Comparison of ENCODE assay signal across 13 cellular contexts in the genomic region with DNA sequence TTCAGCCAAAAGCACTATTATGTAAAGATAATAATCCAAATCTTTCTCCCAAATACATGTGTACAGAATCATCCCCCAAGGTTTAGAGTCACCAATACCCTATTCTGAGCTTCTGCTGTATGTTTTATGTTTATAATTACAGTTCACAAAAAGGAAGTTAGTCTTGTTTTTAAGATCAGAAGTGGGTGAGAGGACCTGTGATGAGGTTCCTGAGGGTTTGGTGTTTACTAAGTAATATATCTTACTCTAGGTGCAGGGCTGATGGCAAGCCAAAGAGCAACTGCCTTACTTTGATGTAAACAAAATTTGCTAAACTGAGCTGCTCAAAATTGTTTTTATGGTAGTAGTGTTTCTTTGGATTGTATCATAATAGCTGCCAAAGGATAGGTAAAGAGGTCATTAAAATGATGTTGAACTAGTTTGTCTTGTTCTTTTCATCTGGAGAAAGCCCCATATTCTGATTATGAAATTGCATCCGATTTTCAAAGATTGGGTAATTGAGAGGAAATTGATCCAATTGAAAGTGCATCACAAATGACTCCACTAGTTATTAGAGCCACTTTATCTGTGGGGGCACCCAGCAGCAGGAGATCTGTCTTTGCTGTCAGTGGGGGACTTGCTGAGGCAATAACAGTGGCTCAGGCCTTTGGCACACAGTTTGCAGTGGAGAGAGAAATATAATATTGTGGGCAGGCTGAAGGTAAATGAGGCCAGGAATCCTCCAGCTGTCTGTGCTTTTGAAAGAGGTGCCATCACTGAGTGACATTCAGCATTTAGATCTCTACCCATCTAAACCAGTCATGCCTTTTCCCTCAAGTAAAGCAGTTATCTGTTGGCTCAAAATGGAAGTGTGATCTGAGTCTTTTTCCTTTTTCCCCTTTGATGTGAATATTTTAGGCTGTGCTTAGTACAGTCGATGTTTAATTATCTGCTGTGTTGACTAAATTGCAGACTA. TPM values are rescaled to one million over a fixed set of nuclear protein-coding genes. Genes with fewer than 3 reads are reported as not detected.
DNase-seq lines count a peak whose midpoint lies in the region; ATAC-seq and TF ChIP-seq lines count a peak whose summit lies in the region.
"Had no signal": no experiment of that assay in that cellular context is flagged by ENCODE, and none has a peak within 500 bp of the region (broad histone marks: within the 10 kb centered on the region; RNA-seq: fewer than 3 reads in every experiment).

No MANE protein-coding gene starts in this region.

- H2AFZ ChIP-seq in smooth muscle cell (ENCODE audit: low read depth): no peak overlapping the region

- H3K9me3 ChIP-seq in smooth muscle cell (replicated peaks; ENCODE audit: low read depth): no peaks in the 10 kb centered on the region
- H3K9me3 ChIP-seq: mucosa of descending colon had no signal

- H3K4me1 Mint-ChIP-seq in activated naive CD4-positive, alpha-beta T cell treated with anti-CD3 and anti-CD28 coated beads, Interleukin-2, amount 10 ng/mL, durations not matched to agents 7 days and 5 days: peaks cover 29% of the 10 kb centered on the region
- peaks cover 19% of the 10 kb centered on the region for H3K4me1 Mint-ChIP-seq in activated CD4-positive, alpha-beta memory T cell treated with anti-CD3 and anti-CD28 coated beads, Interleukin-2, amount 10 ng/mL, durations not matched to agents 7 days and 5 days

- H3K27ac ChIP-seq in smooth muscle cell (ENCODE audit: low read depth): peak overlapping the region; percentile 33

- peaks cover 7% of the 10 kb centered on the region for H3K9me3 Mint-ChIP-seq in activated naive CD4-positive, alpha-beta T cell treated with anti-CD3 and anti-CD28 coated beads, Interleukin-2, amount 10 ng/mL, durations not matched to agents 7 days and 5 days
- no peaks in the 10 kb centered on the region for H3K9me3 Mint-ChIP-seq in activated CD4-positive, alpha-beta memory T cell treated with anti-CD3 and anti-CD28 coated beads, Interleukin-2, amount 10 ng/mL, durations not matched to agents 7 days and 5 days

- H3K27me3 ChIP-seq in smooth muscle cell (ENCODE audit: low read depth): no peaks in the 10 kb centered on the region

- no peak overlapping the region for H3K4me2 ChIP-seq in smooth muscle cell

- CTCF ChIA-PET in activated naive CD4-positive, alpha-beta T cell treated with anti-CD3 and anti-CD28 coated beads, Interleukin-2, amount 10 ng/mL, durations not matched to agents 7 days and 5 days (lab: Charles Lee): interaction anchor here (1.2 to 1.8 kb wide), 2 partner anchors 36 to 104 kb away, joined by 3 to 4 read pairs; no protein-coding TSS in a partner anchor
- CTCF ChIA-PET in activated CD4-positive, alpha-beta memory T cell treated with anti-CD3 and anti-CD28 coated beads, Interleukin-2, amount 10 ng/mL, durations not matched to agents 7 days and 5 days (lab: Charles Lee): no interaction called here

- peaks cover 60% of the 10 kb centered on the region for H3K36me3 Mint-ChIP-seq in activated naive CD4-positive, alpha-beta T cell treated with anti-CD3 and anti-CD28 coated beads, Interleukin-2, amount 10 ng/mL, durations not matched to agents 7 days and 5 days
- H3K36me3 Mint-ChIP-seq in activated CD4-positive, alpha-beta memory T cell treated with anti-CD3 and anti-CD28 coated beads, Interleukin-2, amount 10 ng/mL, durations not matched to agents 7 days and 5 days (ENCODE audit: low read depth): peaks cover 55% of the 10 kb centered on the region

- no peak for TF ChIP-seq CTCF in smooth muscle cell (IDR thresholded peaks at IDR 0.05; ENCODE audit: borderline replicate concordance, insufficient read depth, poor library complexity, severe bottlenecking)

- peaks cover 8% of the 10 kb centered on the region for H3F3A ChIP-seq in smooth muscle cell (ENCODE audit: low read depth)

- WGBS in smooth muscle cell (ENCODE audit: low lambda C conversion rate): 79% methylated on average over 2 of the region's 2 CpGs

- H3K4me3 ChIP-seq in smooth muscle cell: no peak overlapping the region
- H3K4me3 ChIP-seq: mucosa of descending colon had no signal

- no peak for DNase-seq in activated naive CD4-positive, alpha-beta T cell treated with anti-CD3 and anti-CD28 coated beads, Interleukin-2, amount 10 ng/mL, durations not matched to agents 7 days and 5 days
- DNase-seq in activated naive CD4-positive, alpha-beta T cell treated with Interleukin-2 at 50 U/mL for 16 hours: no peak
- DNase-seq in NCI-H146 (lab: John Stamatoyannopoulos, UW) (peak; percentile 39), smooth muscle cell (lab: John Stamatoyannopoulos, UW; ENCODE audit: unreplicated experiment) (no peak)
- no peak for DNase-seq in activated CD4-positive, alpha-beta memory T cell treated with anti-CD3 and anti-CD28 coated beads, Interleukin-2, amount 10 ng/mL, durations not matched to agents 7 days and 5 days
- DNase-seq: AML-193; foreskin fibroblast; mucosa of descending colon; stimulated activated CD4-positive, alpha-beta T cell treated with anti-CD3 and anti-CD28 coated beads, Interleukin-4, amount 100 ng/mL, for 24 hours had no signal

- ATAC-seq in GM18520 (IDR thresholded peaks at IDR 0.05; ENCODE audit: unreplicated experiment) (no peak), HG02885 (IDR thresholded peaks at IDR 0.05; ENCODE audit: poor library complexity, unreplicated experiment) (no peak), SK-N-SH treated with all-trans-retinoic acid at 6 μM for 48 hours (no peak)
- ATAC-seq: HCT116, mucosa of descending colon had no signal

- H3K27ac Mint-ChIP-seq in activated naive CD4-positive, alpha-beta T cell treated with anti-CD3 and anti-CD28 coated beads, Interleukin-2, amount 10 ng/mL, durations not matched to agents 7 days and 5 days: peak overlapping the region; percentile 88
- peak overlapping the region; percentile 36 for H3K27ac Mint-ChIP-seq in activated CD4-positive, alpha-beta memory T cell treated with anti-CD3 and anti-CD28 coated beads, Interleukin-2, amount 10 ng/mL, durations not matched to agents 7 days and 5 days

- no peaks in the 10 kb centered on the region for H3K4me1 ChIP-seq in smooth muscle cell (ENCODE audit: low read depth)

- no peak overlapping the region for H3K9ac ChIP-seq in smooth muscle cell (ENCODE audit: low read depth)

- H3K36me3 ChIP-seq in smooth muscle cell (ENCODE audit: low read depth): peaks cover 11% of the 10 kb centered on the region

- H4K20me1 ChIP-seq in smooth muscle cell (ENCODE audit: low read depth): peaks cover 90% of the 10 kb centered on the region

- H3K4me3 Mint-ChIP-seq in activated naive CD4-positive, alpha-beta T cell treated with anti-CD3 and anti-CD28 coated beads, Interleukin-2, amount 10 ng/mL, durations not matched to agents 7 days and 5 days: no peak overlapping the region
- no peak overlapping the region for H3K4me3 Mint-ChIP-seq in activated CD4-positive, alpha-beta memory T cell treated with anti-CD3 and anti-CD28 coated beads, Interleukin-2, amount 10 ng/mL, durations not matched to agents 7 days and 5 days

- POLR2A ChIA-PET in activated CD4-positive, alpha-beta memory T cell treated with anti-CD3 and anti-CD28 coated beads, Interleukin-2, amount 10 ng/mL, durations not matched to agents 7 days and 5 days (lab: Charles Lee): no interaction called here

- peaks cover 16% of the 10 kb centered on the region for H3K79me2 ChIP-seq in smooth muscle cell (ENCODE audit: low read depth)

- H3K27me3 Mint-ChIP-seq in activated naive CD4-positive, alpha-beta T cell treated with anti-CD3 and anti-CD28 coated beads, Interleukin-2, amount 10 ng/mL, durations not matched to agents 7 days and 5 days: no peaks in the 10 kb centered on the region
- no peaks in the 10 kb centered on the region for H3K27me3 Mint-ChIP-seq in activated CD4-positive, alpha-beta memory T cell treated with anti-CD3 and anti-CD28 coated beads, Interleukin-2, amount 10 ng/mL, durations not matched to agents 7 days and 5 days

TF ChIP-seq in SK-N-SH treated with all-trans-retinoic acid at 6 μM for 48 hours, 23 proteins besides CTCF, POLR2A, EP300 and RAD21 (continues in another document):
- TF ChIP-seq ARNTL (CRISPR knock-in tag; IDR thresholded peaks at IDR 0.05; ENCODE audit: borderline replicate concordance, low read depth) (no peak), TSHZ2 (CRISPR knock-in tag; IDR thresholded peaks at IDR 0.05) (no peak), ZC3H10 (CRISPR knock-in tag; IDR thresholded peaks at IDR 0.05) (no peak)
- TF ChIP-seq, protein P1, sequence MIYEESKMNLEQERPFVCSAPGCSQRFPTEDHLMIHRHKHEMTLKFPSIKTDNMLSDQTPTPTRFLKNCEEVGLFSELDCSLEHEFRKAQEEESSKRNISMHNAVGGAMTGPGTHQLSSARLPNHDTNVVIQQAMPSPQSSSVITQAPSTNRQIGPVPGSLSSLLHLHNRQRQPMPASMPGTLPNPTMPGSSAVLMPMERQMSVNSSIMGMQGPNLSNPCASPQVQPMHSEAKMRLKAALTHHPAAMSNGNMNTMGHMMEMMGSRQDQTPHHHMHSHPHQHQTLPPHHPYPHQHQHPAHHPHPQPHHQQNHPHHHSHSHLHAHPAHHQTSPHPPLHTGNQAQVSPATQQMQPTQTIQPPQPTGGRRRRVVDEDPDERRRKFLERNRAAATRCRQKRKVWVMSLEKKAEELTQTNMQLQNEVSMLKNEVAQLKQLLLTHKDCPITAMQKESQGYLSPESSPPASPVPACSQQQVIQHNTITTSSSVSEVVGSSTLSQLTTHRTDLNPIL (CRISPR knock-in tag; IDR thresholded peaks at IDR 0.05; ENCODE audit: low read depth): no peak

RNA-seq across cellular contexts. Expression of gene TRIM32, which starts 14.1 kb away (rescaled TPM):
- 10 to 100 TPM; 13.9 to 17.1 TPM for total RNA-seq in activated CD4-positive, alpha-beta memory T cell treated with anti-CD3 and anti-CD28 coated beads, Interleukin-2, amount 10 ng/mL, durations not matched to agents 7 days and 5 days
- 22.7 and 27.3 TPM in 2 replicates for total RNA-seq in smooth muscle cell
- polyA plus RNA-seq in smooth muscle cell: 18.2 and 21.5 TPM in 2 replicates
